In genomic region chr1:208187499-208188041, GRCh38 we compare ENCODE assay signal across 14 cellular contexts. TPM values are rescaled to one million over a fixed set of nuclear protein-coding genes. Genes with fewer than 3 reads are reported as not detected.
DNase-seq lines count a peak whose midpoint lies in the region; ATAC-seq and TF ChIP-seq lines count a peak whose summit lies in the region.
"Had no signal": no experiment of that assay in that cellular context is flagged by ENCODE, and none has a peak within 500 bp of the region (broad histone marks: within the 10 kb centered on the region; RNA-seq: fewer than 3 reads in every experiment).

No MANE protein-coding gene starts in this region.

- no peak for TF ChIP-seq POLR2A in prostate gland (IDR thresholded peaks at IDR 0.05)

- H3K4me3 ChIP-seq in smooth muscle cell (no peak overlapping the region), prostate gland (no peak overlapping the region)
- H3K4me3 ChIP-seq: mucosa of descending colon had no signal

- H3K9me3 ChIP-seq in smooth muscle cell (replicated peaks; ENCODE audit: low read depth), result no peaks in the 10 kb centered on the region
- no peaks in the 10 kb centered on the region for H3K9me3 ChIP-seq in prostate gland
- H3K9me3 ChIP-seq: mucosa of descending colon had no signal

- H3K36me3 ChIP-seq in smooth muscle cell (ENCODE audit: low read depth), result no peaks in the 10 kb centered on the region
- no peaks in the 10 kb centered on the region for H3K36me3 ChIP-seq in prostate gland

- 80% methylated on average over 7 of the region's 7 CpGs for WGBS in smooth muscle cell (ENCODE audit: low lambda C conversion rate)
- 74% methylated on average over 7 of the region's 7 CpGs for WGBS in prostate gland

- no peaks in the 10 kb centered on the region for H4K20me1 ChIP-seq in smooth muscle cell (ENCODE audit: low read depth)

- no peak overlapping the region for H3K9ac ChIP-seq in smooth muscle cell (ENCODE audit: low read depth)

- intact Hi-C loops in left cardiac atrium (cut with DNase I) (no loop called here), prostate gland (cut with DNase I) (loop anchor here (10.0 kb wide), 1 partner anchor 47 kb away; no protein-coding TSS in a partner anchor)

- POLR2A ChIA-PET in GM10248 (lab: Yijun Ruan, JAX), result no interaction called here

- TF ChIP-seq CTCF in GM10248 (IDR thresholded peaks at IDR 0.05; ENCODE audit: control extremely low read depth, extremely low read depth, low read depth, missing control alignments), result no peak
- no peak for TF ChIP-seq CTCF in smooth muscle cell (IDR thresholded peaks at IDR 0.05; ENCODE audit: borderline replicate concordance, insufficient read depth, poor library complexity, severe bottlenecking)
- no peak for TF ChIP-seq CTCF in prostate gland (IDR thresholded peaks at IDR 0.05)

- peak; percentile 70 for ATAC-seq in GM19372 (IDR thresholded peaks at IDR 0.05; ENCODE audit: low read depth, unreplicated experiment)
- peak; percentile 69 for ATAC-seq in HG02884 (IDR thresholded peaks at IDR 0.05; ENCODE audit: unreplicated experiment)
- no peak for ATAC-seq in left cardiac atrium
- no peak for ATAC-seq in activated CD4-positive, CD25-positive, alpha-beta regulatory T cell treated with anti-CD3 and anti-CD28 coated beads, Interleukin-2, amount 50 U/mL, for 24 hours
- ATAC-seq: activated T-helper 17 cell treated with anti-CD3 and anti-CD28 coated beads, Interleukin-2, amount 50 U/mL, for 72 hours; mucosa of descending colon had no signal

- no peak overlapping the region for H2AFZ ChIP-seq in smooth muscle cell (ENCODE audit: low read depth)

- no peaks in the 10 kb centered on the region for H3F3A ChIP-seq in smooth muscle cell (ENCODE audit: low read depth)

- CTCF ChIA-PET in GM10248 (lab: Yijun Ruan, JAX), result interaction anchor here (0.9 to 1.9 kb wide), 13 partner anchors 9 to 190 kb away, joined by 3 to 8 read pairs (median 4); no protein-coding TSS in a partner anchor

- H3K4me1 ChIP-seq in smooth muscle cell (ENCODE audit: low read depth), result peaks cover 30% of the 10 kb centered on the region
- no peaks in the 10 kb centered on the region for H3K4me1 ChIP-seq in prostate gland (replicated peaks)

- DNase-seq in GM10248 (ENCODE audit: extremely low spot score) (peak; percentile 67), MV-4-11 (lab: John Stamatoyannopoulos, UW) (peak; percentile 29), smooth muscle cell (lab: John Stamatoyannopoulos, UW; ENCODE audit: unreplicated experiment) (no peak), left cardiac atrium (no peak), prostate gland (ENCODE audit: low spot score) (no peak)
- DNase-seq: glutamatergic neuron, mucosa of descending colon, NCI-H510A treated with DMSO at 0.1 percent for 48 hours, substantia nigra, T1000 had no signal

- H3K79me2 ChIP-seq in smooth muscle cell (ENCODE audit: low read depth), result no peaks in the 10 kb centered on the region

- H3K27me3 ChIP-seq in smooth muscle cell (ENCODE audit: low read depth), result no peaks in the 10 kb centered on the region
- H3K27me3 ChIP-seq in prostate gland (replicated peaks; ENCODE audit: insufficient read depth), result no peaks in the 10 kb centered on the region

- no peak overlapping the region for H3K27ac ChIP-seq in smooth muscle cell (ENCODE audit: low read depth)
- no peak overlapping the region for H3K27ac ChIP-seq in prostate gland

- H3K4me2 ChIP-seq in smooth muscle cell, result no peak overlapping the region

RNA-seq across cellular contexts. Expression of gene PLXNA2, which starts 56.6 kb away (rescaled TPM):
- total RNA-seq in smooth muscle cell, result 8.2 and 12.0 TPM in 2 replicates
- 8.7 and 15.7 TPM in 2 replicates for polyA plus RNA-seq in smooth muscle cell
- total RNA-seq in left cardiac atrium, result 10 to 100 TPM; 13.3 to 43.4 TPM
- 1 to 10 TPM; 7.3 to 8.9 TPM for total RNA-seq in prostate gland

Comparison
In these comparisons a context has a peak if more than half of its experiments do, and no peak if none do; other contexts are left out.
1. DNase-seq: peak in GM10248 (single experiment) and MV-4-11 (single experiment); none in smooth muscle cell (single experiment), left cardiac atrium (single experiment) and prostate gland (single experiment).
2. ATAC-seq: peak in GM19372 (single experiment) and HG02884 (single experiment); none in left cardiac atrium (0 of 2) and activated CD4-positive, CD25-positive, alpha-beta regulatory T cell treated with anti-CD3 and anti-CD28 coated beads, Interleukin-2, amount 50 U/mL, for 24 hours (0 of 2).